23 cellular contexts compared by ENCODE assay signal in the genomic region with DNA sequence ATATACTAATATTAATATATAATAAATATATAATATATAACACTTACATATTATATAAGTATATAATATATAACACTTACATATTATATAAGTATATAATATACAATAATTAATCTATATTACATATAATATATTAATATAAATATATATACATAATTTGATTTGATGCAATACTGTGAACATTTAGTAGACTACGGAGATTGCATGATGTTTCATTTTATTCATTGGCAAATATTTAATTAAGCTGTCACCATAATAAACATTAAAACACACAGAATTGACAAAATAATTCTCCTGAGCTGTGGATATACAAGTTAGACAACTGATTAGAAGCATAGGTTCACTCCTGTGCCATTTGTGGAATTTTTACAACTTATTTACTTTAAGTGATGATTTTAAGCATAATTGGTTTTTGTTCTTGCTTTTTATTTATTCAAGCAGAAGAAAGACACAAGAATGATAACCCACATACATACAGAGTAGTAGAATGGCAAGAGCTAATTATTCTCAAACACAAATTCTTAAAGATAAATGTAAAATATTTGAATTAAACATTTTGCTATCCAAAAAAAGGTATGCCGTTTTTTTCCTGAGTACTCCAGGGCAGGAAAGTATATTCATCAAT.
DNase-seq lines count a peak whose midpoint lies in the region; ATAC-seq, FAIRE-seq and TF ChIP-seq lines count a peak whose summit lies in the region.
"Had no signal": no experiment of that assay in that cellular context is flagged by ENCODE, and none has a peak within 500 bp of the region (broad histone marks: within the 10 kb centered on the region; RNA-seq: fewer than 3 reads in every experiment).

No MANE protein-coding gene starts in this region.

- no peak overlapping the region for H3K4me3 Mint-ChIP-seq in Caco-2 (ENCODE audit: unreplicated experiment)
- H3K4me3 Mint-ChIP-seq in astrocyte (ENCODE audit: unreplicated experiment), result no peak overlapping the region
- H3K4me3 Mint-ChIP-seq in activated T-helper 2 cell treated with anti-CD3 and anti-CD28 coated beads, Interferon-gamma antibody, Interleukin-2, Interleukin-4, amounts not matched to agents 10 μg/mL and 5 μg/mL and 100 μg/mL, durations not matched to agents 14 hours and 24 hours and 36 hours (ENCODE audit: low read depth), result no peak overlapping the region

- peaks cover 9% of the 10 kb centered on the region; the same call in 1 of the 2 replicates for H3K4me1 ChIP-seq in Caco-2
- H3K4me1 ChIP-seq in OCI-LY1 (ENCODE audit: insufficient read depth, low read length, severe bottlenecking), result peaks cover 61% of the 10 kb centered on the region
- no peaks in the 10 kb centered on the region for H3K4me1 ChIP-seq in astrocyte (ENCODE audit: insufficient read depth, low read length)
- no peaks in the 10 kb centered on the region for H3K4me1 ChIP-seq in kidney (ENCODE audit: control insufficient read depth in 1 of 2, insufficient read depth in 1 of 2, low read depth in 1 of 2, low read length in 2 of 2)

- no TSS peak for BruUV-seq in Caco-2 (replicated peaks; lab: Mats Ljungman, UMichigan)

- H3K4me1 Mint-ChIP-seq in Caco-2 (ENCODE audit: low read depth, unreplicated experiment) (peaks cover 13% of the 10 kb centered on the region), astrocyte (ENCODE audit: low read depth, unreplicated experiment) (no peaks in the 10 kb centered on the region)
- H3K4me1 Mint-ChIP-seq in activated T-helper 2 cell treated with anti-CD3 and anti-CD28 coated beads, Interferon-gamma antibody, Interleukin-2, Interleukin-4, amounts not matched to agents 10 μg/mL and 5 μg/mL and 100 μg/mL, durations not matched to agents 14 hours and 24 hours and 36 hours (ENCODE audit: low read depth), result no peaks in the 10 kb centered on the region

- H3K36me3 ChIP-seq in Caco-2 (ENCODE audit: control insufficient read depth, insufficient read depth, low read length) (no peaks in the 10 kb centered on the region), OCI-LY1 (ENCODE audit: insufficient read depth, low read length) (no peaks in the 10 kb centered on the region), astrocyte (ENCODE audit: insufficient read depth, low read length) (no peaks in the 10 kb centered on the region), kidney (ENCODE audit: control insufficient read depth in 1 of 2, insufficient read depth in 2 of 2, low read length in 2 of 2) (no peaks in the 10 kb centered on the region)
- H3K36me3 ChIP-seq: MG63 had no signal

- H3K27me3 ChIP-seq in Caco-2 (replicated peaks; ENCODE audit: control insufficient read depth, insufficient read depth, low read length), result no peaks in the 10 kb centered on the region
- H3K27me3 ChIP-seq in OCI-LY1 (ENCODE audit: insufficient read depth, low read length), result no peaks in the 10 kb centered on the region
- H3K27me3 ChIP-seq in astrocyte (ENCODE audit: insufficient read depth, low read length), result peaks cover 8% of the 10 kb centered on the region
- H3K27me3 ChIP-seq: MG63 had no signal

- H3K9me3 ChIP-seq in Caco-2 (no peaks in the 10 kb centered on the region), OCI-LY1 (ENCODE audit: low read length) (no peaks in the 10 kb centered on the region), astrocyte (ENCODE audit: insufficient read depth, low read depth, low read length) (no peaks in the 10 kb centered on the region), kidney (ENCODE audit: control insufficient read depth in 1 of 2, low read length in 2 of 2) (no peaks in the 10 kb centered on the region)

- 0 out of 2 replicates have a peak, but pooled peaks cover 5% of the 10 kb centered on the region for H3F3A ChIP-seq in OCI-LY1 (ENCODE audit: insufficient read depth, low read length)

- H3K9ac ChIP-seq in OCI-LY1 (ENCODE audit: low read length), result no peak overlapping the region
- no peak overlapping the region for H3K9ac ChIP-seq in astrocyte (ENCODE audit: low read length)
- no peak overlapping the region for H3K9ac ChIP-seq in kidney (ENCODE audit: low read length in 2 of 2)

- intact Hi-C loops in Caco-2 (cut with micrococcal nuclease; ENCODE audit: unreplicated experiment) (no loop called here), kidney (cut with DNase I) (no loop called here)
- intact Hi-C loops in activated T-helper 2 cell treated with anti-CD3 and anti-CD28 coated beads, Interferon-gamma antibody, Interleukin-2, Interleukin-4, amounts not matched to agents 10 μg/mL and 5 μg/mL and 100 μg/mL, durations not matched to agents 14 hours and 24 hours and 36 hours (cut with micrococcal nuclease), result no loop called here

- CTCF ChIA-PET in Caco-2 (lab: Charles Lee) (interaction anchor here (0.5 to 1.0 kb wide), 3 partner anchors 13 to 76 kb away, joined by 3 to 5 read pairs (median 3); no protein-coding TSS in a partner anchor), GM10248 (lab: Yijun Ruan, JAX) (interaction anchor here (1.6 to 2.0 kb wide), 2 partner anchors 11 to 13 kb away, joined by 6 to 7 read pairs; no protein-coding TSS in a partner anchor)

- no peaks in the 10 kb centered on the region for H3K27me3 Mint-ChIP-seq in Caco-2 (ENCODE audit: insufficient read depth, unreplicated experiment)
- H3K27me3 Mint-ChIP-seq in astrocyte (ENCODE audit: low read depth, unreplicated experiment), result peaks cover 36% of the 10 kb centered on the region
- H3K27me3 Mint-ChIP-seq in activated T-helper 2 cell treated with anti-CD3 and anti-CD28 coated beads, Interferon-gamma antibody, Interleukin-2, Interleukin-4, amounts not matched to agents 10 μg/mL and 5 μg/mL and 100 μg/mL, durations not matched to agents 14 hours and 24 hours and 36 hours (ENCODE audit: low read depth), result peaks cover 31% of the 10 kb centered on the region

- H3K27ac Mint-ChIP-seq in Caco-2 (ENCODE audit: unreplicated experiment) (peak overlapping the region; percentile 1), astrocyte (ENCODE audit: unreplicated experiment) (no peak overlapping the region)
- no peak overlapping the region for H3K27ac Mint-ChIP-seq in activated T-helper 2 cell treated with anti-CD3 and anti-CD28 coated beads, Interferon-gamma antibody, Interleukin-2, Interleukin-4, amounts not matched to agents 10 μg/mL and 5 μg/mL and 100 μg/mL, durations not matched to agents 14 hours and 24 hours and 36 hours

- H2AFZ ChIP-seq in OCI-LY1 (ENCODE audit: low read length), result no peak overlapping the region
- no peak overlapping the region for H2AFZ ChIP-seq in astrocyte (ENCODE audit: low read depth, low read length)

- ATAC-seq in GM18907 (IDR thresholded peaks at IDR 0.05; ENCODE audit: unreplicated experiment), result no peak
- ATAC-seq: GM12878, HepG2 had no signal

- H3K4me3 ChIP-seq in Caco-2 (ENCODE audit: low read depth, low read length) (no peak overlapping the region), OCI-LY1 (ENCODE audit: low read depth, low read length, poor library complexity, severe bottlenecking) (no peak overlapping the region), astrocyte (ENCODE audit: insufficient read depth, low read depth, low read length) (no peak overlapping the region), kidney (ENCODE audit: low read length in 2 of 2) (no peak overlapping the region)
- H3K4me3 ChIP-seq: GM12878, MG63 had no signal

- no peak for DNase-seq in Caco-2
- no peak for DNase-seq in astrocyte (ENCODE audit: low read depth)
- DNase-seq in kidney, result no peak
- DNase-seq in NCI-H2196 (lab: John Stamatoyannopoulos, UW; ENCODE audit: unreplicated experiment), result no peak
- no peak for DNase-seq in GM10248 (ENCODE audit: extremely low spot score)
- DNase-seq in activated T-helper 2 cell treated with anti-CD3 and anti-CD28 coated beads, Interferon-gamma antibody, Interleukin-2, Interleukin-4, amounts not matched to agents 10 μg/mL and 5 μg/mL and 100 μg/mL, durations not matched to agents 14 hours and 24 hours and 36 hours (ENCODE audit: low spot score), result no peak
- DNase-seq: 8988T; MG63; NCI-H1105 treated with DMSO at 0.1 percent for 48 hours; NCI-H146; NCI-H1930; NCI-H2107; NCI-H446 treated with DMSO at 0.1 percent for 48 hours; NCI-H526; NCI-H82; NK-92 treated with Interleukin-12 subunit alpha and Interleukin-12 subunit beta, amount 100 ng/mL, for 24 hours; SHP77 had no signal

- H3K36me3 Mint-ChIP-seq in Caco-2 (ENCODE audit: insufficient read depth, unreplicated experiment), result no peaks in the 10 kb centered on the region
- no peaks in the 10 kb centered on the region for H3K36me3 Mint-ChIP-seq in astrocyte (ENCODE audit: low read depth, unreplicated experiment)
- no peaks in the 10 kb centered on the region for H3K36me3 Mint-ChIP-seq in activated T-helper 2 cell treated with anti-CD3 and anti-CD28 coated beads, Interferon-gamma antibody, Interleukin-2, Interleukin-4, amounts not matched to agents 10 μg/mL and 5 μg/mL and 100 μg/mL, durations not matched to agents 14 hours and 24 hours and 36 hours (ENCODE audit: low read depth)

- H3K4me2 ChIP-seq in OCI-LY1 (ENCODE audit: low read length), result no peak overlapping the region
- no peak overlapping the region for H3K4me2 ChIP-seq in astrocyte (ENCODE audit: low read length)

- H3K9me3 Mint-ChIP-seq in Caco-2 (ENCODE audit: unreplicated experiment), result no peaks in the 10 kb centered on the region
- H3K9me3 Mint-ChIP-seq in astrocyte (ENCODE audit: unreplicated experiment), result peaks cover 5% of the 10 kb centered on the region
- no peaks in the 10 kb centered on the region for H3K9me3 Mint-ChIP-seq in activated T-helper 2 cell treated with anti-CD3 and anti-CD28 coated beads, Interferon-gamma antibody, Interleukin-2, Interleukin-4, amounts not matched to agents 10 μg/mL and 5 μg/mL and 100 μg/mL, durations not matched to agents 14 hours and 24 hours and 36 hours

- FAIRE-seq in astrocyte (lab: Jason Lieb, UNC) (peak; percentile 73), kidney (lab: Jason Lieb, UNC) (peak; percentile 82)
- FAIRE-seq: GM12878, H54, HepG2 had no signal

- H3K9me2 ChIP-seq in OCI-LY1 (ENCODE audit: low read depth, low read length), result no peaks in the 10 kb centered on the region

- TF ChIP-seq CTCF in Caco-2 (IDR thresholded peaks at IDR 0.05; ENCODE audit: insufficient read depth in 1 of 2, low read depth in 1 of 2, low read length in 1 of 2, severe bottlenecking in 1 of 2, unreplicated experiment in 1 of 2), result no peak
- no peak for TF ChIP-seq CTCF in OCI-LY1 (IDR thresholded peaks at IDR 0.05; ENCODE audit: low read length)
- TF ChIP-seq CTCF in astrocyte (IDR thresholded peaks at IDR 0.05; ENCODE audit: insufficient read depth, low read depth, low read length), result no peak
- TF ChIP-seq CTCF in kidney (IDR thresholded peaks at IDR 0.05; ENCODE audit: borderline replicate concordance, extremely low read depth, insufficient read depth), result no peak
- TF ChIP-seq CTCF in GM10248 (IDR thresholded peaks at IDR 0.05; ENCODE audit: control extremely low read depth, extremely low read depth, low read depth, missing control alignments), result no peak

- H4K20me1 ChIP-seq in OCI-LY1 (ENCODE audit: insufficient read depth, low read length), result no peaks in the 10 kb centered on the region
- no peaks in the 10 kb centered on the region for H4K20me1 ChIP-seq in astrocyte (ENCODE audit: insufficient read depth, low read length)

- H3K79me2 ChIP-seq in OCI-LY1 (ENCODE audit: insufficient read depth, low read length), result peaks cover 18% of the 10 kb centered on the region
- no peaks in the 10 kb centered on the region for H3K79me2 ChIP-seq in astrocyte (ENCODE audit: insufficient read depth, low read length)

- peak overlapping the region; percentile 78 for H3K27ac ChIP-seq in OCI-LY1 (ENCODE audit: low read depth, low read length, poor library complexity, severe bottlenecking)
- no peak overlapping the region for H3K27ac ChIP-seq in astrocyte (ENCODE audit: low read depth, low read length)
- H3K27ac ChIP-seq in kidney (ENCODE audit: low read depth in 2 of 2, low read length in 2 of 2), result no peak overlapping the region
- H3K27ac ChIP-seq: RWPE1 had no signal

- POLR2A ChIA-PET in Caco-2 (lab: Charles Lee), result interaction anchor here (0.6 kb wide), 1 partner anchor 13 kb away, joined by 3 read pairs; no protein-coding TSS in a partner anchor
- POLR2A ChIA-PET in GM10248 (lab: Yijun Ruan, JAX), result no interaction called here
